ENCODE assay signal across 8 cellular contexts in the genomic region with DNA sequence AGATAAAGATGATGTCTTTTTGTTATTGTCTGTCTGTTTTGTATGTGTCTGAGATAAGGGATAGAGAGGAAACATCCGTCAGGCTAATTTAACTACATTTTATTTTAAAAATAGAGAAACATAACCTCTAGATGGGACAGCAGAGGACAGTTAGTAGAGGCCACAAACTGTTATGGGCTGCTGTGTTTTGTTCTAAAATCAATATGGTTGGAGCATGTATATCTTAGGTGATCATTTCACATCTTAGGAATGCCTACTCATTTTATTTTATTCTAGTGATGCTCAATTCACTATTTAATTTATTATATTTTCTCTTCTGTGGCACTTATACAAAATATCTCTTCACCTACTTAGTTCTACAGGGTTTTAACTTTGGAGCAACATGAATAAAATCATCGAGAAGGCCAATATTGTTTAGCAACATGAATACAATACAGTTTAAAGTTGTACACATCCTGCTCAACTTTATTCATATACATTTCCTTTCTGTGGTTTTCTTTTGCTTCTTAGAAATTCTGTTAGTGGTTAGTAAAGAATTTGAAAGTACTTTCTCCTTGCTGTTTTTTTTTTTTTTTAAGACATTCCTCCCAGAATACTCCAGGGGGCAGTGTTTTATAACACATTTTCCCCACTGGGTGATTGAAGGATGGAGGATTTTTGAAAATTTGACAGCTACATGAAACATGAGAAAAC.
DNase-seq lines count a peak whose midpoint lies in the region; ATAC-seq and TF ChIP-seq lines count a peak whose summit lies in the region.

No MANE protein-coding gene starts in this region.

- H4K91ac ChIP-seq in neuronal stem cell (ENCODE audit: low read depth, low read length, poor library complexity), result no peak overlapping the region

- H2BK15ac ChIP-seq in neuronal stem cell (ENCODE audit: low read length), result no peak overlapping the region

- no peak overlapping the region for H3K4me3 ChIP-seq in H7 (ENCODE audit: insufficient read depth, low read depth, low read length)
- H3K4me3 ChIP-seq in OCI-LY7 (ENCODE audit: low read depth, low read length, poor library complexity, severe bottlenecking), result no peak overlapping the region
- H3K4me3 ChIP-seq in neuronal stem cell (ENCODE audit: low read length in 2 of 2), result no peak overlapping the region

- BruUV-seq in OCI-LY7 (replicated peaks; lab: Mats Ljungman, UMichigan), result no TSS peak

- H3K14ac ChIP-seq in neuronal stem cell (ENCODE audit: low read length), result no peak overlapping the region

- H3K36me3 Mint-ChIP-seq in activated naive CD4-positive, alpha-beta T cell treated with anti-CD3 and anti-CD28 coated beads, Interleukin-2, amount 10 ng/mL, durations not matched to agents 7 days and 5 days, result peaks cover 4% of the 10 kb centered on the region
- H3K36me3 Mint-ChIP-seq in effector memory CD8-positive, alpha-beta T cell (ENCODE audit: insufficient read depth), result no peaks in the 10 kb centered on the region

- peak overlapping the region; percentile 34 for H3K4me3 Mint-ChIP-seq in activated naive CD4-positive, alpha-beta T cell treated with anti-CD3 and anti-CD28 coated beads, Interleukin-2, amount 10 ng/mL, durations not matched to agents 7 days and 5 days
- peak overlapping the region in 1 of 2 donors; percentile 7 for H3K4me3 Mint-ChIP-seq in effector memory CD8-positive, alpha-beta T cell

- no peaks in the 10 kb centered on the region for H3K9me3 Mint-ChIP-seq in activated naive CD4-positive, alpha-beta T cell treated with anti-CD3 and anti-CD28 coated beads, Interleukin-2, amount 10 ng/mL, durations not matched to agents 7 days and 5 days
- no peaks in the 10 kb centered on the region for H3K9me3 Mint-ChIP-seq in effector memory CD8-positive, alpha-beta T cell

- H2AFZ ChIP-seq in OCI-LY7 (ENCODE audit: low read length) (no peak overlapping the region; the same call in 1 of the 2 replicates), neuronal stem cell (ENCODE audit: low read length) (no peak overlapping the region)

- H4K8ac ChIP-seq in neuronal stem cell (ENCODE audit: low read depth, low read length), result no peak overlapping the region

- H3K4me1 ChIP-seq in OCI-LY7 (ENCODE audit: insufficient read depth, low read length, poor library complexity, severe bottlenecking) (no peaks in the 10 kb centered on the region), neuronal stem cell (ENCODE audit: control insufficient read depth in 2 of 2, insufficient read depth in 1 of 2, low read depth in 1 of 2, low read length in 2 of 2) (peaks cover 5% of the 10 kb centered on the region in 2 donors)

- H3K9me3 ChIP-seq in OCI-LY7 (ENCODE audit: low read length) (no peaks in the 10 kb centered on the region), neuronal stem cell (replicated peaks in 1 of 2; ENCODE audit: control insufficient read depth in 2 of 2, insufficient read depth in 1 of 2, low read depth in 1 of 2, low read length in 2 of 2) (no peaks in the 10 kb centered on the region)

- H2AK5ac ChIP-seq in neuronal stem cell (ENCODE audit: low read depth, low read length), result no peak overlapping the region

- H3K79me2 ChIP-seq in OCI-LY7 (ENCODE audit: insufficient read depth, low read depth, low read length), result no peaks in the 10 kb centered on the region

- WGBS in neuronal stem cell (ENCODE audit: extremely low coverage in 2 of 2, insufficient read length in 2 of 2, insufficient replicate concordance in 1 of 2), 2 donors, result no CpG with 5 or more reads among the region's 2 CpGs

- H3K23ac ChIP-seq in neuronal stem cell (ENCODE audit: low read depth, low read length, poor library complexity), result no peak overlapping the region

- no peak overlapping the region for H2BK120ac ChIP-seq in neuronal stem cell (ENCODE audit: low read depth, low read length)

- no peaks in the 10 kb centered on the region for H4K20me1 ChIP-seq in OCI-LY7 (ENCODE audit: insufficient read depth, low read length)

- H3K27me3 ChIP-seq in H7 (ENCODE audit: control insufficient read depth, insufficient read depth, low read length), result no peaks in the 10 kb centered on the region
- no peaks in the 10 kb centered on the region for H3K27me3 ChIP-seq in neuronal stem cell (ENCODE audit: control insufficient read depth in 3 of 3, insufficient read depth in 3 of 3, low read depth in 1 of 3, low read length in 3 of 3)

- DNase-seq in activated naive CD4-positive, alpha-beta T cell treated with anti-CD3 and anti-CD28 coated beads, Interleukin-2, amount 10 ng/mL, durations not matched to agents 7 days and 5 days, result no peak
- no peak for DNase-seq in activated naive CD4-positive, alpha-beta T cell treated with Interleukin-2 at 50 U/mL for 16 hours
- DNase-seq in H7, result peak; percentile 27
- DNase-seq in OCI-LY7 (ENCODE audit: low spot score), result peak; percentile 46
- DNase-seq in effector memory CD8-positive, alpha-beta T cell, result no peak
- DNase-seq in neuronal stem cell (ENCODE audit: low spot score), result peak; percentile 31
- no peak for DNase-seq in stimulated activated CD8-positive, alpha-beta memory T cell treated with anti-CD3 and anti-CD28 coated beads, Interleukin-4, amount 100 ng/mL, for 48 hours

- H3K4me2 ChIP-seq in OCI-LY7 (ENCODE audit: low read length) (no peak overlapping the region), neuronal stem cell (ENCODE audit: insufficient read depth, low read length, poor library complexity, severe bottlenecking) (no peak overlapping the region)

- peaks cover 38% of the 10 kb centered on the region for H3K4me1 Mint-ChIP-seq in activated naive CD4-positive, alpha-beta T cell treated with anti-CD3 and anti-CD28 coated beads, Interleukin-2, amount 10 ng/mL, durations not matched to agents 7 days and 5 days
- peaks cover 3 to 5% of the 10 kb centered on the region in 2 donors for H3K4me1 Mint-ChIP-seq in effector memory CD8-positive, alpha-beta T cell (ENCODE audit: low read depth in 2 of 2)

- TF ChIP-seq CTCF in OCI-LY7 (conservative IDR thresholded peaks at IDR 0.05; ENCODE audit: low read length), result peak; percentile 91

- intact Hi-C loops in OCI-LY7 (cut with micrococcal nuclease; ENCODE audit: unreplicated experiment), result no loop called here

- ATAC-seq in effector memory CD8-positive, alpha-beta T cell (replicated peaks), result peak; percentile 47
- ATAC-seq in HG03095 (IDR thresholded peaks at IDR 0.05; ENCODE audit: unreplicated experiment), result no peak

- H3K27me3 Mint-ChIP-seq in activated naive CD4-positive, alpha-beta T cell treated with anti-CD3 and anti-CD28 coated beads, Interleukin-2, amount 10 ng/mL, durations not matched to agents 7 days and 5 days, result peaks cover 12% of the 10 kb centered on the region
- peaks cover 0 to 6% of the 10 kb centered on the region in 2 donors for H3K27me3 Mint-ChIP-seq in effector memory CD8-positive, alpha-beta T cell

- H3K27ac Mint-ChIP-seq in activated naive CD4-positive, alpha-beta T cell treated with anti-CD3 and anti-CD28 coated beads, Interleukin-2, amount 10 ng/mL, durations not matched to agents 7 days and 5 days, result peak overlapping the region; percentile 85
- no peak overlapping the region for H3K27ac Mint-ChIP-seq in effector memory CD8-positive, alpha-beta T cell

- H3K4ac ChIP-seq in neuronal stem cell (ENCODE audit: low read length), result no peak overlapping the region

- POLR2A ChIA-PET in OCI-LY7 (lab: Charles Lee), result interaction anchor here (0.7 kb wide), 1 partner anchor 545 kb away, joined by 3 read pairs; no protein-coding TSS in a partner anchor

- no peak overlapping the region for H3K9ac ChIP-seq in neuronal stem cell (ENCODE audit: low read depth, low read length, poor library complexity)

- no peak overlapping the region for H3K27ac ChIP-seq in OCI-LY7 (ENCODE audit: low read depth, low read length, poor library complexity, severe bottlenecking)
- no peak overlapping the region for H3K27ac ChIP-seq in neuronal stem cell (replicated peaks; ENCODE audit: low read length)

- H3K18ac ChIP-seq in neuronal stem cell (ENCODE audit: low read length), result no peak overlapping the region

- no peak overlapping the region for H2BK12ac ChIP-seq in neuronal stem cell (ENCODE audit: low read length)

- H3K79me1 ChIP-seq in neuronal stem cell (ENCODE audit: low read depth, low read length), result no peaks in the 10 kb centered on the region

- no peaks in the 10 kb centered on the region for H3K36me3 ChIP-seq in H7 (replicated peaks; ENCODE audit: control insufficient read depth, insufficient read depth, low read length)
- no peaks in the 10 kb centered on the region for H3K36me3 ChIP-seq in OCI-LY7 (ENCODE audit: insufficient read depth, low read length)
- H3K36me3 ChIP-seq in neuronal stem cell (replicated peaks in 1 of 2; ENCODE audit: control insufficient read depth in 2 of 2, insufficient read depth in 2 of 2, low read length in 2 of 2), result peaks cover 0 to 97% of the 10 kb centered on the region in 2 donors

- no peak overlapping the region for H2BK5ac ChIP-seq in neuronal stem cell (ENCODE audit: low read length)

- no peaks in the 10 kb centered on the region for H3K9me2 ChIP-seq in OCI-LY7 (ENCODE audit: insufficient read depth, low read length)

- CTCF ChIA-PET in activated naive CD4-positive, alpha-beta T cell treated with anti-CD3 and anti-CD28 coated beads, Interleukin-2, amount 10 ng/mL, durations not matched to agents 7 days and 5 days (lab: Charles Lee), result interaction anchor here (0.7 to 1.8 kb wide), 7 partner anchors 8 to 1197 kb away, joined by 3 to 5 read pairs (median 3); a partner anchor contains a TSS
- CTCF ChIA-PET in OCI-LY7 (lab: Charles Lee; ENCODE audit: unreplicated experiment), result no interaction called here

Comparison
In these comparisons a context has a peak if more than half of its experiments do, and no peak if none do; other contexts are left out.
1. DNase-seq: peak in H7 (single experiment), OCI-LY7 (single experiment) and neuronal stem cell (single experiment); none in activated naive CD4-positive, alpha-beta T cell treated with anti-CD3 and anti-CD28 coated beads, Interleukin-2, amount 10 ng/mL, durations not matched to agents 7 days and 5 days (single experiment), activated naive CD4-positive, alpha-beta T cell treated with Interleukin-2 at 50 U/mL for 16 hours (single experiment), effector memory CD8-positive, alpha-beta T cell (0 of 3) and stimulated activated CD8-positive, alpha-beta memory T cell treated with anti-CD3 and anti-CD28 coated beads, Interleukin-4, amount 100 ng/mL, for 48 hours (single experiment).